1 cellular context compared by ENCODE assay signal in the genomic region with DNA sequence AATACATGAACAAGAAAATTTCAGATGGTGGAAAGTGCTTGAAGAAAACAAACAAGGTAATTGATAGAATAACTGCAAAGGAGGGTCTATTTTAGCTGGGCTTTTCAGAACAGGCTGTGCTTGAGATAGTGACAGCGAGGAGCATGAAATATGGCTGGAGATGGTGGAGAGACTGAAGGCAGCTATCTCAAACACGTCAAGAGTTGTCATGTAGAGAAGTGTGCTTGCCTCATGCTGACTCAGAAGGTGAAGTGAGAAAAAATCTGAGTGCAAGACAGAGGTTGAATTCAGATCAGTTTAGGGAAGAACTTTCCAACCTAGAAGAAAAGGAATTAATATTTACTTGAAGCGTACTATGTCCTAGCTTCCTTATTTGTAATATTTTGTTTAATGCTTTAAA.
A peak's percentile ranks its signal among the peaks of the same experiment; 100 is the strongest.
TF ChIP-seq lines count a peak whose summit lies in the region.

No MANE protein-coding gene starts in this region.

TF ChIP-seq in K562, 482 proteins besides CTCF, POLR2A, EP300 and RAD21 (continued from another document and continues in another):
- TF ChIP-seq PBX2 (CRISPR knock-in tag; IDR thresholded peaks at IDR 0.05; ENCODE audit: low read depth) (no peak), PBX2 (tag; conservative IDR thresholded peaks at IDR 0.05; ENCODE audit: low read depth) (peak; percentile 95), MAFF (IDR thresholded peaks at IDR 0.05; ENCODE audit: low read length) (peak; percentile 4; the same call in 1 of the 2 replicates), TGIF2 (CRISPR knock-in tag; IDR thresholded peaks at IDR 0.05) (no peak), MEIS2 (IDR thresholded peaks at IDR 0.05; ENCODE audit: partially characterized antibody) (peak; percentile 93), NFYB (IDR thresholded peaks at IDR 0.05; ENCODE audit: extremely low read depth, insufficient read length) (no peak), MCM5 (IDR thresholded peaks at IDR 0.05; ENCODE audit: low read depth) (no peak), SLC30A9 (CRISPR knock-in tag; IDR thresholded peaks at IDR 0.05) (no peak), STAT5B (CRISPR knock-in tag; IDR thresholded peaks at IDR 0.05) (no peak), TAL1 (IDR thresholded peaks at IDR 0.05) (0 out of 2 replicates have a peak, but pooled peaks have one; percentile 14), MAFG (tag; conservative IDR thresholded peaks at IDR 0.05) (peak; percentile 64), RCOR1 (IDR thresholded peaks at IDR 0.05; ENCODE audit: borderline replicate concordance in 1 of 2, low read depth in 2 of 2, low read length in 2 of 2) (peak in 1 of 2 experiments; percentile 66; a peak in 1 of 4 replicates), KDM1A (IDR thresholded peaks at IDR 0.05) (peak in 1 of 2 experiments; percentile 35; a peak in 1 of 4 replicates), TSHZ1 (CRISPR knock-in tag; IDR thresholded peaks at IDR 0.05) (no peak), JUNB (CRISPR knock-in tag; conservative IDR thresholded peaks at IDR 0.05) (no peak), DPF2 (IDR thresholded peaks at IDR 0.05) (peak; percentile 54), PRMT5 (CRISPR knock-in tag; IDR thresholded peaks at IDR 0.05) (no peak), ZNF217 (CRISPR knock-in tag; IDR thresholded peaks at IDR 0.05) (no peak), FOSL1 (tag; conservative IDR thresholded peaks at IDR 0.05) (peak; percentile 62), C11orf30 (IDR thresholded peaks at IDR 0.05; ENCODE audit: low read depth) (peak; percentile 34), E2F8 (IDR thresholded peaks at IDR 0.05; ENCODE audit: low read depth, partially characterized antibody) (no peak), EHMT2 (IDR thresholded peaks at IDR 0.05) (peak; percentile 73; the same call in 1 of the 2 replicates), ATF1 (CRISPR knock-in tag; IDR thresholded peaks at IDR 0.05) (no peak), ATF1 (tag; IDR thresholded peaks at IDR 0.05) (peak; percentile 57), PKNOX1 (IDR thresholded peaks at IDR 0.05) (peak; percentile 92), SETDB1 (IDR thresholded peaks at IDR 0.05; ENCODE audit: low read length) (no peak), CREB1 (IDR thresholded peaks at IDR 0.05) (peak; percentile 39; the same call in 1 of the 2 replicates), CREB1 (CRISPR knock-in tag; IDR thresholded peaks at IDR 0.05) (no peak), KLF10 (CRISPR knock-in tag; IDR thresholded peaks at IDR 0.05) (no peak), JUND (IDR thresholded peaks at IDR 0.05; ENCODE audit: borderline replicate concordance, low read depth, low read length) (peak; percentile 23; the same call in 1 of the 2 replicates), JUND (tag; IDR thresholded peaks at IDR 0.05; ENCODE audit: borderline replicate concordance, low read depth, low read length) (peak; percentile 64; the same call in 1 of the 3 replicates), MAFK (IDR thresholded peaks at IDR 0.05; ENCODE audit: low read length) (peak; percentile 27; the same call in 1 of the 2 replicates), ARHGAP35 (IDR thresholded peaks at IDR 0.05; ENCODE audit: partially characterized antibody) (peak; percentile 3), BACH1 (tag; IDR thresholded peaks at IDR 0.05) (0 out of 2 replicates have a peak, but pooled peaks have one; percentile 29), RFX5 (IDR thresholded peaks at IDR 0.05; ENCODE audit: low read depth, low read length) (peak; percentile 88)
- TF ChIP-seq, protein P1, sequence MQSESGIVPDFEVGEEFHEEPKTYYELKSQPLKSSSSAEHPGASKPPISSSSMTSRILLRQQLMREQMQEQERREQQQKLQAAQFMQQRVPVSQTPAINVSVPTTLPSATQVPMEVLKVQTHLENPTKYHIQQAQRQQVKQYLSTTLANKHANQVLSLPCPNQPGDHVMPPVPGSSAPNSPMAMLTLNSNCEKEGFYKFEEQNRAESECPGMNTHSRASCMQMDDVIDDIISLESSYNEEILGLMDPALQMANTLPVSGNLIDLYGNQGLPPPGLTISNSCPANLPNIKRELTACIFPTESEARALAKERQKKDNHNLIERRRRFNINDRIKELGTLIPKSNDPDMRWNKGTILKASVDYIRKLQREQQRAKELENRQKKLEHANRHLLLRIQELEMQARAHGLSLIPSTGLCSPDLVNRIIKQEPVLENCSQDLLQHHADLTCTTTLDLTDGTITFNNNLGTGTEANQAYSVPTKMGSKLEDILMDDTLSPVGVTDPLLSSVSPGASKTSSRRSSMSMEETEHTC (IDR thresholded peaks at IDR 0.05): no peak
- TF ChIP-seq, protein P2, sequence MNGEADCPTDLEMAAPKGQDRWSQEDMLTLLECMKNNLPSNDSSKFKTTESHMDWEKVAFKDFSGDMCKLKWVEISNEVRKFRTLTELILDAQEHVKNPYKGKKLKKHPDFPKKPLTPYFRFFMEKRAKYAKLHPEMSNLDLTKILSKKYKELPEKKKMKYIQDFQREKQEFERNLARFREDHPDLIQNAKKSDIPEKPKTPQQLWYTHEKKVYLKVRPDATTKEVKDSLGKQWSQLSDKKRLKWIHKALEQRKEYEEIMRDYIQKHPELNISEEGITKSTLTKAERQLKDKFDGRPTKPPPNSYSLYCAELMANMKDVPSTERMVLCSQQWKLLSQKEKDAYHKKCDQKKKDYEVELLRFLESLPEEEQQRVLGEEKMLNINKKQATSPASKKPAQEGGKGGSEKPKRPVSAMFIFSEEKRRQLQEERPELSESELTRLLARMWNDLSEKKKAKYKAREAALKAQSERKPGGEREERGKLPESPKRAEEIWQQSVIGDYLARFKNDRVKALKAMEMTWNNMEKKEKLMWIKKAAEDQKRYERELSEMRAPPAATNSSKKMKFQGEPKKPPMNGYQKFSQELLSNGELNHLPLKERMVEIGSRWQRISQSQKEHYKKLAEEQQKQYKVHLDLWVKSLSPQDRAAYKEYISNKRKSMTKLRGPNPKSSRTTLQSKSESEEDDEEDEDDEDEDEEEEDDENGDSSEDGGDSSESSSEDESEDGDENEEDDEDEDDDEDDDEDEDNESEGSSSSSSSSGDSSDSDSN (IDR thresholded peaks at IDR 0.05; ENCODE audit: borderline replicate concordance in 1 of 2, low read depth in 2 of 2, low read length in 2 of 2): no peak
- TF ChIP-seq, protein P3, sequence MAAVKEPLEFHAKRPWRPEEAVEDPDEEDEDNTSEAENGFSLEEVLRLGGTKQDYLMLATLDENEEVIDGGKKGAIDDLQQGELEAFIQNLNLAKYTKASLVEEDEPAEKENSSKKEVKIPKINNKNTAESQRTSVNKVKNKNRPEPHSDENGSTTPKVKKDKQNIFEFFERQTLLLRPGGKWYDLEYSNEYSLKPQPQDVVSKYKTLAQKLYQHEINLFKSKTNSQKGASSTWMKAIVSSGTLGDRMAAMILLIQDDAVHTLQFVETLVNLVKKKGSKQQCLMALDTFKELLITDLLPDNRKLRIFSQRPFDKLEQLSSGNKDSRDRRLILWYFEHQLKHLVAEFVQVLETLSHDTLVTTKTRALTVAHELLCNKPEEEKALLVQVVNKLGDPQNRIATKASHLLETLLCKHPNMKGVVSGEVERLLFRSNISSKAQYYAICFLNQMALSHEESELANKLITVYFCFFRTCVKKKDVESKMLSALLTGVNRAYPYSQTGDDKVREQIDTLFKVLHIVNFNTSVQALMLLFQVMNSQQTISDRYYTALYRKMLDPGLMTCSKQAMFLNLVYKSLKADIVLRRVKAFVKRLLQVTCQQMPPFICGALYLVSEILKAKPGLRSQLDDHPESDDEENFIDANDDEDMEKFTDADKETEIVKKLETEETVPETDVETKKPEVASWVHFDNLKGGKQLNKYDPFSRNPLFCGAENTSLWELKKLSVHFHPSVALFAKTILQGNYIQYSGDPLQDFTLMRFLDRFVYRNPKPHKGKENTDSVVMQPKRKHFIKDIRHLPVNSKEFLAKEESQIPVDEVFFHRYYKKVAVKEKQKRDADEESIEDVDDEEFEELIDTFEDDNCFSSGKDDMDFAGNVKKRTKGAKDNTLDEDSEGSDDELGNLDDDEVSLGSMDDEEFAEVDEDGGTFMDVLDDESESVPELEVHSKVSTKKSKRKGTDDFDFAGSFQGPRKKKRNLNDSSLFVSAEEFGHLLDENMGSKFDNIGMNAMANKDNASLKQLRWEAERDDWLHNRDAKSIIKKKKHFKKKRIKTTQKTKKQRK (IDR thresholded peaks at IDR 0.05; ENCODE audit: borderline replicate concordance, low read depth, low read length): no peak
- TF ChIP-seq, protein P4, sequence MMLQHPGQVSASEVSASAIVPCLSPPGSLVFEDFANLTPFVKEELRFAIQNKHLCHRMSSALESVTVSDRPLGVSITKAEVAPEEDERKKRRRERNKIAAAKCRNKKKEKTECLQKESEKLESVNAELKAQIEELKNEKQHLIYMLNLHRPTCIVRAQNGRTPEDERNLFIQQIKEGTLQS (IDR thresholded peaks at IDR 0.05): peak; percentile 50
- TF ChIP-seq, protein P4 (CRISPR knock-in tag; conservative IDR thresholded peaks at IDR 0.05): no peak
